27 cellular contexts compared by ENCODE assay signal in the genomic region with DNA sequence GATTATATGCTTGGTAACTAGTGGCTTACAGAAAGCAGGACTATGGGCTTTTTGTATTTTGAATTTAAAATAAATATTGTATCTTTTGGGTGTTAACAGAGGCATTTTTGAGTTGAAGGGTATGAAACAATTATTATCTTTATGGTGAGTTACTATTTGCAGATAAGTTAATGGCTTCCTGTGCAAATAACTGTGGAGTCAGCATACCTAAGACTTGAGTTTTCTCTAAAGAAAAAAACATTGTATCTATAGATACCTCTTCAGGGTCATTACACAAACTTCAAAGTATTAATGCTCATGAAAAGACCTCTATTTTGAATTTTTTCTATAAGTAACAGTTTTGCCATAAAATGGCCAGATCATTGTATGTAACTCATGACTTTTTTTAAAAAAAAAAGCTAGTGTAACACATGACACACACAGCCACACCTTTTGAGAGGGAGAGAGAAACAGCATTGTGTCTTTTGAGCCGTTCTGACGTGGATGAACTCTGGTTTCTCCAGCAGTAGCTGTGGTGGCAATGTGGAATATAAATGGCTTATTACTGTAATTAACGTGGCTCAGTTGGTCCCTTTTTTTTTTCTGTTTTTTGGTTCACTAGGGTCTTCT. TPM values are rescaled to one million over a fixed set of nuclear protein-coding genes. Genes with fewer than 3 reads are reported as not detected.
DNase-seq lines count a peak whose midpoint lies in the region; ATAC-seq and TF ChIP-seq lines count a peak whose summit lies in the region.
"Had no signal": no experiment of that assay in that cellular context is flagged by ENCODE, and none has a peak within 500 bp of the region (broad histone marks: within the 10 kb centered on the region; RNA-seq: fewer than 3 reads in every experiment).

No MANE protein-coding gene starts in this region.

- peaks cover 100% of the 10 kb centered on the region for H3K4me1 ChIP-seq in Karpas-422 (ENCODE audit: low read length)

- no peaks in the 10 kb centered on the region for H3K36me3 Mint-ChIP-seq in activated T-helper 17 cell treated with anti-CD3 and anti-CD28 coated beads, Interleukin-2, amount 50 U/mL, for 72 hours (ENCODE audit: low read depth)
- H3K36me3 Mint-ChIP-seq in progenitor cell of endocrine pancreas (ENCODE audit: insufficient read depth), result peaks cover 10% of the 10 kb centered on the region

- no peak for ATAC-seq in activated T-helper 17 cell treated with anti-CD3 and anti-CD28 coated beads, Interleukin-2, amount 50 U/mL, for 72 hours (replicated peaks)
- ATAC-seq: left lung had no signal

- H3K4me2 ChIP-seq in Karpas-422 (ENCODE audit: low read depth, low read length, poor library complexity, severe bottlenecking), result peak overlapping the region; percentile 78

- peak overlapping the region; percentile 21 for H3K27ac Mint-ChIP-seq in activated T-helper 17 cell treated with anti-CD3 and anti-CD28 coated beads, Interleukin-2, amount 50 U/mL, for 72 hours
- peak overlapping the region; percentile 83 for H3K27ac Mint-ChIP-seq in progenitor cell of endocrine pancreas
- H3K27ac Mint-ChIP-seq: endodermal cell had no signal

- H3K4me3 ChIP-seq in Karpas-422 (ENCODE audit: low read length), result peak overlapping the region; percentile 64; the same call in 1 of the 2 replicates
- H3K4me3 ChIP-seq: adrenal gland, colonic mucosa, left lung, MG63, skin epidermis, upper lobe of left lung had no signal

- no peaks in the 10 kb centered on the region for H3K27me3 ChIP-seq in Karpas-422 (ENCODE audit: low read length)
- H3K27me3 ChIP-seq: adrenal gland, colonic mucosa, left lung, MG63, upper lobe of left lung had no signal

- peaks cover 36% of the 10 kb centered on the region; the same call in 1 of the 2 replicates for H4K20me1 ChIP-seq in Karpas-422 (ENCODE audit: insufficient read depth, low read depth, low read length)

- peaks cover 38% of the 10 kb centered on the region for H3K4me1 Mint-ChIP-seq in activated T-helper 17 cell treated with anti-CD3 and anti-CD28 coated beads, Interleukin-2, amount 50 U/mL, for 72 hours
- H3K4me1 Mint-ChIP-seq in progenitor cell of endocrine pancreas (ENCODE audit: low read depth), result peaks cover 83% of the 10 kb centered on the region

- peaks cover 94% of the 10 kb centered on the region for H3K79me2 ChIP-seq in Karpas-422 (ENCODE audit: low read length)

- H3K36me3 ChIP-seq in Karpas-422 (ENCODE audit: insufficient read depth, low read length), result peaks cover 26% of the 10 kb centered on the region; the same call in 1 of the 2 replicates
- H3K36me3 ChIP-seq: adrenal gland, colonic mucosa, left lung, MG63, upper lobe of left lung had no signal

- H2AFZ ChIP-seq in Karpas-422 (ENCODE audit: low read length), result no peak overlapping the region

- no peaks in the 10 kb centered on the region for H3K27me3 Mint-ChIP-seq in activated T-helper 17 cell treated with anti-CD3 and anti-CD28 coated beads, Interleukin-2, amount 50 U/mL, for 72 hours
- H3K27me3 Mint-ChIP-seq in progenitor cell of endocrine pancreas, result no peaks in the 10 kb centered on the region

- no peaks in the 10 kb centered on the region for H3K9me2 ChIP-seq in Karpas-422 (replicated peaks; ENCODE audit: insufficient read depth, low read length)

- H3K27ac ChIP-seq in Karpas-422 (ENCODE audit: low read length), result peak overlapping the region; percentile 91
- H3K27ac ChIP-seq: 22Rv1, adrenal gland, colonic mucosa, left lung, RWPE1, upper lobe of left lung had no signal

- no peaks in the 10 kb centered on the region for H3K9me3 ChIP-seq in Karpas-422 (ENCODE audit: low read length)
- H3K9me3 ChIP-seq: adrenal gland, colonic mucosa, left lung, MG63, upper lobe of left lung had no signal

- H3K4me3 Mint-ChIP-seq in activated T-helper 17 cell treated with anti-CD3 and anti-CD28 coated beads, Interleukin-2, amount 50 U/mL, for 72 hours, result peak overlapping the region; percentile 34
- peak overlapping the region; percentile 8 for H3K4me3 Mint-ChIP-seq in progenitor cell of endocrine pancreas (ENCODE audit: low read depth)
- H3K4me3 Mint-ChIP-seq: endodermal cell had no signal

- peak overlapping the region; percentile 67 for H3K9ac ChIP-seq in Karpas-422 (ENCODE audit: low read length)

- no peaks in the 10 kb centered on the region for H3K9me3 Mint-ChIP-seq in activated T-helper 17 cell treated with anti-CD3 and anti-CD28 coated beads, Interleukin-2, amount 50 U/mL, for 72 hours
- H3K9me3 Mint-ChIP-seq in progenitor cell of endocrine pancreas (ENCODE audit: low read depth), result peaks cover 4% of the 10 kb centered on the region
- H3K9me3 Mint-ChIP-seq: endodermal cell had no signal

- DNase-seq in NCI-H2227 treated with DMSO at 0.1 percent for 48 hours (lab: John Stamatoyannopoulos, UW), result peak; percentile 25
- DNase-seq in NCI-H2227 (lab: John Stamatoyannopoulos, UW; ENCODE audit: unreplicated experiment), result no peak
- DNase-seq in Karpas-422, result peak; percentile 60
- DNase-seq in progenitor cell of endocrine pancreas (ENCODE audit: low spot score, unreplicated experiment), result no peak
- no peak for DNase-seq in DMS79 treated with DMSO at 0.1 percent for 48 hours (lab: John Stamatoyannopoulos, UW)
- no peak for DNase-seq in UCSD-AML1 (lab: John Stamatoyannopoulos, UW; ENCODE audit: unreplicated experiment)
- DNase-seq in T-helper 2 cell, result no peak
- DNase-seq: activated CD4-positive, alpha-beta T cell treated with anti-CD3 and anti-CD28 coated beads for 48 hours; activated CD8-positive, alpha-beta memory T cell treated with anti-CD3 and anti-CD28 coated beads, Interleukin-2, amount 50 U/mL, for 48 hours; activated gamma-delta T cell; adrenal gland; AML-193; colonic mucosa; COR-L47; EL; endodermal cell; glutamatergic neuron; left lung; MG63; NCI-H187 treated with DMSO at 0.1 percent for 48 hours; NCI-H510A; stimulated activated CD4-positive, alpha-beta T cell treated with anti-CD3 and anti-CD28 coated beads, Interleukin-2, amount 100 ng/mL, for 48 hours; upper lobe of left lung had no signal

- TF ChIP-seq CTCF in progenitor cell of endocrine pancreas (IDR thresholded peaks at IDR 0.05; ENCODE audit: unreplicated experiment), result no peak

RNA-seq across cellular contexts. Expression of a gene that starts 36.3 kb away (rescaled TPM):
- 69.0 and 92.4 TPM in 2 replicates for total RNA-seq in Karpas-422 (2014; rRNA removed; shearing (Covaris generic); ENCODE audit: low replicate concordance)
- total RNA-seq in activated T-helper 17 cell treated with anti-CD3 and anti-CD28 coated beads, Interleukin-2, amount 50 U/mL, for 72 hours, result 1 to 10 TPM; 2.5 to 7.8 TPM
- 38.8 and 42.2 TPM in 2 replicates for total RNA-seq in progenitor cell of endocrine pancreas

Comparison
In these comparisons a context has a peak if more than half of its experiments do, and no peak if none do; other contexts are left out.
1. DNase-seq: peak in NCI-H2227 treated with DMSO at 0.1 percent for 48 hours (single experiment) and Karpas-422 (single experiment); none in NCI-H2227 (single experiment), progenitor cell of endocrine pancreas (single experiment), DMS79 treated with DMSO at 0.1 percent for 48 hours (single experiment), UCSD-AML1 (single experiment) and T-helper 2 cell (0 of 5).